Comparison of ENCODE assay signal across 25 cellular contexts in genomic region chr2:71923143-71923525, GRCh38.
DNase-seq lines count a peak whose midpoint lies in the region; TF ChIP-seq lines count a peak whose summit lies in the region.
"Had no signal": no experiment of that assay in that cellular context is flagged by ENCODE, and none has a peak within 500 bp of the region (broad histone marks: within the 10 kb centered on the region; RNA-seq: fewer than 3 reads in every experiment).

No MANE protein-coding gene starts in this region.

- no peaks in the 10 kb centered on the region for H3K9me3 Mint-ChIP-seq in activated CD4-positive, alpha-beta memory T cell treated with anti-CD3 and anti-CD28 coated beads, Interleukin-2, amount 10 ng/mL, durations not matched to agents 7 days and 5 days
- H3K9me3 Mint-ChIP-seq in activated CD4-positive, alpha-beta memory T cell treated with anti-CD3 and anti-CD28 coated beads for 36 hours: peaks cover 3% of the 10 kb centered on the region
- H3K9me3 Mint-ChIP-seq: CD8-positive, alpha-beta T cell; type B pancreatic cell had no signal

- H3K4me2 ChIP-seq in osteoblast (ENCODE audit: insufficient read depth, low read length): no peak overlapping the region

- H2AFZ ChIP-seq in osteoblast (ENCODE audit: low read length): no peak overlapping the region

- no peaks in the 10 kb centered on the region for H3K9me3 ChIP-seq in osteoblast (ENCODE audit: low read depth, low read length)
- H3K9me3 ChIP-seq: lower lobe of right lung had no signal

- H3K27ac ChIP-seq in coronary artery (no peak overlapping the region), osteoblast (ENCODE audit: low read depth, low read length) (no peak overlapping the region)
- H3K27ac ChIP-seq: heart left ventricle, lower lobe of right lung, RWPE1, SK-N-MC had no signal

- no peaks in the 10 kb centered on the region for H3K36me3 ChIP-seq in osteoblast (ENCODE audit: insufficient read depth, low read length)
- H3K36me3 ChIP-seq: heart left ventricle, lower lobe of right lung had no signal

- no peaks in the 10 kb centered on the region for H3K27me3 ChIP-seq in osteoblast (ENCODE audit: insufficient read depth, low read length)
- H3K27me3 ChIP-seq: heart left ventricle had no signal

- intact Hi-C loops in activated CD4-positive, alpha-beta memory T cell treated with anti-CD3 and anti-CD28 coated beads for 36 hours (cut with micrococcal nuclease): loop anchor here (2.0 kb wide), 1 partner anchor 656 kb away; no protein-coding TSS in a partner anchor

- H3K4me3 ChIP-seq in coronary artery: no peak overlapping the region
- no peak overlapping the region for H3K4me3 ChIP-seq in osteoblast (ENCODE audit: insufficient read depth, low read length)
- H3K4me3 ChIP-seq: heart left ventricle, lower lobe of right lung, SK-N-MC had no signal

- no peak for TF ChIP-seq CTCF in coronary artery (IDR thresholded peaks at IDR 0.05)
- TF ChIP-seq CTCF in osteoblast (IDR thresholded peaks at IDR 0.05; ENCODE audit: extremely low read depth, low read depth, low read length): no peak

- H3K36me3 Mint-ChIP-seq in activated CD4-positive, alpha-beta memory T cell treated with anti-CD3 and anti-CD28 coated beads, Interleukin-2, amount 10 ng/mL, durations not matched to agents 7 days and 5 days (ENCODE audit: low read depth): no peaks in the 10 kb centered on the region
- no peaks in the 10 kb centered on the region for H3K36me3 Mint-ChIP-seq in activated CD4-positive, alpha-beta memory T cell treated with anti-CD3 and anti-CD28 coated beads for 36 hours
- H3K36me3 Mint-ChIP-seq: activated naive CD8-positive, alpha-beta T cell treated with anti-CD3 and anti-CD28 coated beads for 36 hours; CD8-positive, alpha-beta T cell; stimulated activated memory B cell treated with anti-CD40 and anti-IgM and Interleukin-4, amounts not matched to agents 10 μg/mL and 1 μg/mL and 100 μg/mL, for 72 hours; type B pancreatic cell had no signal

- peak; percentile 12 for DNase-seq in activated CD4-positive, alpha-beta memory T cell treated with anti-CD3 and anti-CD28 coated beads, Interleukin-2, amount 10 ng/mL, durations not matched to agents 7 days and 5 days
- no peak for DNase-seq in activated CD4-positive, alpha-beta memory T cell treated with anti-CD3 and anti-CD28 coated beads for 36 hours
- DNase-seq in GM04503 (ENCODE audit: low read depth): peak; percentile 81
- DNase-seq in coronary artery (ENCODE audit: low spot score): peak; percentile 55
- peak; percentile 66 for DNase-seq in osteoblast (ENCODE audit: insufficient read length, low spot score, missing footprints)
- DNase-seq in cerebellum (ENCODE audit: low spot score): no peak
- DNase-seq in medulla oblongata (ENCODE audit: extremely low spot score): no peak
- DNase-seq in retina: no peak
- DNase-seq: activated naive CD8-positive, alpha-beta T cell treated with anti-CD3 and anti-CD28 coated beads for 36 hours; aorta; effector memory CD4-positive, alpha-beta T cell; foreskin melanocyte; lower lobe of right lung; NCI-H1105; NCI-H510A; nephron progenitor cell; T-helper 2 cell had no signal

- no peaks in the 10 kb centered on the region for H3K79me2 ChIP-seq in osteoblast (ENCODE audit: insufficient read depth, low read length)

- POLR2A ChIA-PET in activated CD4-positive, alpha-beta memory T cell treated with anti-CD3 and anti-CD28 coated beads, Interleukin-2, amount 10 ng/mL, durations not matched to agents 7 days and 5 days (lab: Charles Lee): no interaction called here
- POLR2A ChIA-PET in activated CD4-positive, alpha-beta memory T cell treated with anti-CD3 and anti-CD28 coated beads for 36 hours (lab: Charles Lee): no interaction called here

- H3K4me3 Mint-ChIP-seq in activated CD4-positive, alpha-beta memory T cell treated with anti-CD3 and anti-CD28 coated beads, Interleukin-2, amount 10 ng/mL, durations not matched to agents 7 days and 5 days: no peak overlapping the region
- H3K4me3 Mint-ChIP-seq in activated CD4-positive, alpha-beta memory T cell treated with anti-CD3 and anti-CD28 coated beads for 36 hours: no peak overlapping the region
- H3K4me3 Mint-ChIP-seq: activated naive CD8-positive, alpha-beta T cell treated with anti-CD3 and anti-CD28 coated beads for 36 hours; activated T-cell treated with anti-CD3 and anti-CD28 coated beads, Interleukin-2, amount 50 U/mL, for 24 hours; B cell; CD8-positive, alpha-beta T cell; nephron progenitor cell; stimulated activated memory B cell treated with anti-CD40 and anti-IgM and Interleukin-4, amounts not matched to agents 10 μg/mL and 1 μg/mL and 100 μg/mL, for 72 hours; type B pancreatic cell had no signal

- H4K20me1 ChIP-seq in osteoblast (ENCODE audit: insufficient read depth, low read length): no peaks in the 10 kb centered on the region

- no peak overlapping the region for H3K27ac Mint-ChIP-seq in activated CD4-positive, alpha-beta memory T cell treated with anti-CD3 and anti-CD28 coated beads, Interleukin-2, amount 10 ng/mL, durations not matched to agents 7 days and 5 days
- H3K27ac Mint-ChIP-seq in activated CD4-positive, alpha-beta memory T cell treated with anti-CD3 and anti-CD28 coated beads for 36 hours: no peak overlapping the region
- H3K27ac Mint-ChIP-seq: activated T-cell treated with anti-CD3 and anti-CD28 coated beads, Interleukin-2, amount 50 U/mL, for 24 hours; B cell; CD8-positive, alpha-beta T cell; nephron progenitor cell; stimulated activated memory B cell treated with anti-CD40 and anti-IgM and Interleukin-4, amounts not matched to agents 10 μg/mL and 1 μg/mL and 100 μg/mL, for 72 hours; type B pancreatic cell had no signal

- peaks cover 4% of the 10 kb centered on the region for H3K27me3 Mint-ChIP-seq in activated CD4-positive, alpha-beta memory T cell treated with anti-CD3 and anti-CD28 coated beads, Interleukin-2, amount 10 ng/mL, durations not matched to agents 7 days and 5 days
- no peaks in the 10 kb centered on the region for H3K27me3 Mint-ChIP-seq in activated CD4-positive, alpha-beta memory T cell treated with anti-CD3 and anti-CD28 coated beads for 36 hours
- H3K27me3 Mint-ChIP-seq: stimulated activated memory B cell treated with anti-CD40 and anti-IgM and Interleukin-4, amounts not matched to agents 10 μg/mL and 1 μg/mL and 100 μg/mL, for 72 hours had no signal

- no peaks in the 10 kb centered on the region for H3K4me1 Mint-ChIP-seq in activated CD4-positive, alpha-beta memory T cell treated with anti-CD3 and anti-CD28 coated beads, Interleukin-2, amount 10 ng/mL, durations not matched to agents 7 days and 5 days
- H3K4me1 Mint-ChIP-seq in activated CD4-positive, alpha-beta memory T cell treated with anti-CD3 and anti-CD28 coated beads for 36 hours (ENCODE audit: low read depth): no peaks in the 10 kb centered on the region
- H3K4me1 Mint-ChIP-seq: activated naive CD8-positive, alpha-beta T cell treated with anti-CD3 and anti-CD28 coated beads for 36 hours; B cell; stimulated activated memory B cell treated with anti-CD40 and anti-IgM and Interleukin-4, amounts not matched to agents 10 μg/mL and 1 μg/mL and 100 μg/mL, for 72 hours had no signal

- CTCF ChIA-PET in activated CD4-positive, alpha-beta memory T cell treated with anti-CD3 and anti-CD28 coated beads, Interleukin-2, amount 10 ng/mL, durations not matched to agents 7 days and 5 days (lab: Charles Lee): interaction anchor here (0.6 to 3.0 kb wide), 15 partner anchors 9 to 673 kb away, joined by 3 to 26 read pairs (median 4); partner anchors contain the start of genes CYP26B1 and ZNF638
- CTCF ChIA-PET in activated CD4-positive, alpha-beta memory T cell treated with anti-CD3 and anti-CD28 coated beads for 36 hours (lab: Charles Lee): interaction anchor here (0.6 to 5.4 kb wide), 21 partner anchors 10 to 822 kb away, joined by 3 to 68 read pairs (median 3); partner anchors contain the start of gene CYP26B1

- no peaks in the 10 kb centered on the region for H3K4me1 ChIP-seq in osteoblast (ENCODE audit: insufficient read depth, low read length)
- H3K4me1 ChIP-seq: heart left ventricle, lower lobe of right lung had no signal

Comparison
In these comparisons a context has a peak if more than half of its experiments do, and no peak if none do; other contexts are left out.
1. DNase-seq: peak in activated CD4-positive, alpha-beta memory T cell treated with anti-CD3 and anti-CD28 coated beads, Interleukin-2, amount 10 ng/mL, durations not matched to agents 7 days and 5 days (single experiment), GM04503 (single experiment), coronary artery (single experiment) and osteoblast (single experiment); none in activated CD4-positive, alpha-beta memory T cell treated with anti-CD3 and anti-CD28 coated beads for 36 hours (single experiment), cerebellum (single experiment), medulla oblongata (single experiment) and retina (single experiment).